Comparison of ENCODE assay signal across 9 cellular contexts in genomic region chr11:64299847-64300648, GRCh38. TPM values are rescaled to one million over a fixed set of nuclear protein-coding genes. Genes with fewer than 3 reads are reported as not detected.
DNase-seq lines count a peak whose midpoint lies in the region; ATAC-seq and TF ChIP-seq lines count a peak whose summit lies in the region.
"Had no signal": no experiment of that assay in that cellular context is flagged by ENCODE, and none has a peak within 500 bp of the region (broad histone marks: within the 10 kb centered on the region; RNA-seq: fewer than 3 reads in every experiment).

TSS of gene CATSPERZ (plus strand) at chr11:64300358. CDS start at chr11:64300411, 53 bp downstream.

- TF ChIP-seq CTCF in AG10803 (conservative IDR thresholded peaks at IDR 0.05; ENCODE audit: low read length) = no peak
- no peak for TF ChIP-seq CTCF in Loucy (conservative IDR thresholded peaks at IDR 0.05; ENCODE audit: low read length)

- no peak for ATAC-seq in natural killer cell treated with Interleukin-12 subunit alpha and Interleukin-12 subunit beta and Interleukin-15 and Interleukin-18, amount 100 ng/mL, for 72 hours
- no peak for ATAC-seq in GM21515 (IDR thresholded peaks at IDR 0.05; ENCODE audit: unreplicated experiment)

- H3K4me1 ChIP-seq in Loucy (ENCODE audit: insufficient read depth, low read length, poor library complexity, severe bottlenecking) = peaks cover 12% of the 10 kb centered on the region
- peaks cover 30 to 32% of the 10 kb centered on the region in 2 donors for H3K4me1 ChIP-seq in duodenal mucosa (ENCODE audit: control insufficient read depth in 1 of 2, insufficient read depth in 2 of 2, low read length in 2 of 2)

- peaks cover 5% of the 10 kb centered on the region for H3K27me3 ChIP-seq in Loucy (ENCODE audit: insufficient read depth, low read length, poor library complexity, severe bottlenecking)
- peaks cover 44 to 50% of the 10 kb centered on the region in 2 donors for H3K27me3 ChIP-seq in duodenal mucosa (ENCODE audit: control insufficient read depth in 1 of 2, insufficient read depth in 2 of 2, low read length in 2 of 2)

- H2AFZ ChIP-seq in Loucy (ENCODE audit: low read length) = peak within 1 kb of the TSS; percentile 58

- 0 out of 2 replicates have a peak, but pooled peaks cover 3% of the 10 kb centered on the region for H3F3A ChIP-seq in Loucy (ENCODE audit: low read depth)

- no peak within 1 kb of the TSS for H3K27ac Mint-ChIP-seq in natural killer cell treated with Interleukin-12 subunit alpha and Interleukin-12 subunit beta and Interleukin-15 and Interleukin-18, amount 100 ng/mL, for 72 hours

- no peaks in the 10 kb centered on the region for H4K20me1 ChIP-seq in Loucy (ENCODE audit: insufficient read depth, low read length, poor library complexity, severe bottlenecking)

- peak within 1 kb of the TSS; percentile 75 for H3K4me3 Mint-ChIP-seq in natural killer cell treated with Interleukin-12 subunit alpha and Interleukin-12 subunit beta and Interleukin-15 and Interleukin-18, amount 100 ng/mL, for 72 hours

- no peak within 1 kb of the TSS for H3K9ac ChIP-seq in Loucy (ENCODE audit: low read depth, low read length, poor library complexity, severe bottlenecking)
- peak within 1 kb of the TSS in 1 of 2 donors; percentile 44 for H3K9ac ChIP-seq in duodenal mucosa (ENCODE audit: low read depth in 1 of 2, low read length in 2 of 2)

- no peak for DNase-seq in AG10803 (ENCODE audit: low read depth)
- no peak for DNase-seq in natural killer cell treated with Interleukin-12 subunit alpha and Interleukin-12 subunit beta and Interleukin-15 and Interleukin-18, amount 100 ng/mL, for 72 hours (ENCODE audit: low spot score)
- DNase-seq in mucosa of gallbladder (ENCODE audit: low spot score) = no peak
- DNase-seq in activated CD4-positive, alpha-beta T cell treated with anti-CD3 and anti-CD28 coated beads for 48 hours = no peak
- DNase-seq in hepatic stellate cell (ENCODE audit: low spot score) = no peak

- peaks cover 19 to 28% of the 10 kb centered on the region in 2 donors for H3K4me1 Mint-ChIP-seq in natural killer cell treated with Interleukin-12 subunit alpha and Interleukin-12 subunit beta and Interleukin-15 and Interleukin-18, amount 100 ng/mL, for 72 hours (ENCODE audit: low read depth in 2 of 2)

- H3K79me2 ChIP-seq in Loucy (ENCODE audit: insufficient read depth, low read length) = no peaks in the 10 kb centered on the region

- H3K36me3 ChIP-seq in Loucy (ENCODE audit: insufficient read depth, low read length) (no peaks in the 10 kb centered on the region), duodenal mucosa (ENCODE audit: control insufficient read depth in 1 of 2, insufficient read depth in 2 of 2, low read length in 2 of 2) (no peaks in the 10 kb centered on the region)

- H3K9me2 ChIP-seq in Loucy (replicated peaks; ENCODE audit: low read depth, low read length) = no peaks in the 10 kb centered on the region

- H3K9me3 ChIP-seq in Loucy (ENCODE audit: insufficient read depth, low read depth, low read length) (no peaks in the 10 kb centered on the region), duodenal mucosa (ENCODE audit: control insufficient read depth in 1 of 2, low read length in 2 of 2) (no peaks in the 10 kb centered on the region)

- H3K4me2 ChIP-seq in Loucy (ENCODE audit: low read depth, low read length, poor library complexity, severe bottlenecking) = peak within 1 kb of the TSS; percentile 68

- H3K27ac ChIP-seq in duodenal mucosa (ENCODE audit: low read depth, low read length) = no peak within 1 kb of the TSS

- no peaks in the 10 kb centered on the region for H3K9me3 Mint-ChIP-seq in natural killer cell treated with Interleukin-12 subunit alpha and Interleukin-12 subunit beta and Interleukin-15 and Interleukin-18, amount 100 ng/mL, for 72 hours

- H3K4me3 ChIP-seq in AG10803 (ENCODE audit: low read length) (peak within 1 kb of the TSS; percentile 44), Loucy (ENCODE audit: low read length, poor library complexity, severe bottlenecking) (peak within 1 kb of the TSS; percentile 59), duodenal mucosa (ENCODE audit: low read depth in 1 of 2, low read length in 2 of 2) (peak within 1 kb of the TSS; percentile 40 to 56)

- no peaks in the 10 kb centered on the region for H3K36me3 Mint-ChIP-seq in natural killer cell treated with Interleukin-12 subunit alpha and Interleukin-12 subunit beta and Interleukin-15 and Interleukin-18, amount 100 ng/mL, for 72 hours

- peaks cover 31 to 35% of the 10 kb centered on the region in 2 donors for H3K27me3 Mint-ChIP-seq in natural killer cell treated with Interleukin-12 subunit alpha and Interleukin-12 subunit beta and Interleukin-15 and Interleukin-18, amount 100 ng/mL, for 72 hours

RNA-seq across cellular contexts. Expression of gene CATSPERZ, which starts in this region (rescaled TPM):
- total RNA-seq in natural killer cell treated with Interleukin-12 subunit alpha and Interleukin-12 subunit beta and Interleukin-15 and Interleukin-18, amount 100 ng/mL, for 72 hours = not detected
- total RNA-seq in mucosa of gallbladder = 0.29 TPM
- total RNA-seq: renal cortical epithelial cell had no signal
